ENCODE assay signal across 20 cellular contexts in genomic region chr2:216653931-216654365, GRCh38. TPM values are rescaled to one million over a fixed set of nuclear protein-coding genes. Genes with fewer than 3 reads are reported as not detected.
A peak's percentile ranks its signal among the peaks of the same experiment; 100 is the strongest.
DNase-seq lines count a peak whose midpoint lies in the region; ATAC-seq and TF ChIP-seq lines count a peak whose summit lies in the region.
"Had no signal": no experiment of that assay in that cellular context is flagged by ENCODE, and none has a peak within 500 bp of the region (broad histone marks: within the 10 kb centered on the region; RNA-seq: fewer than 3 reads in every experiment).

No MANE protein-coding gene starts in this region.

- H3K18ac ChIP-seq in trophoblast cell (ENCODE audit: low read length) = no peak overlapping the region

- whole genome bisulfite sequencing in trophoblast cell (ENCODE audit: extremely low coverage, insufficient coverage, insufficient read length) = no CpG with 5 or more reads among the region's 2 CpGs

- intact Hi-C loops in Right ventricle myocardium superior (cut with DNase I) = no loop called here

- H4K12ac ChIP-seq in trophoblast cell (ENCODE audit: low read depth, low read length) = no peak overlapping the region

- H3K4me2 ChIP-seq in trophoblast cell (ENCODE audit: low read length) = no peak overlapping the region
- H3K4me2 ChIP-seq: neural progenitor cell had no signal

- no peak overlapping the region for H3K23ac ChIP-seq in trophoblast cell (ENCODE audit: low read length)

- H3K79me1 ChIP-seq in trophoblast cell (ENCODE audit: low read length) = peaks cover 2% of the 10 kb centered on the region

- H2BK5ac ChIP-seq in trophoblast cell (ENCODE audit: low read depth, low read length, poor library complexity) = no peak overlapping the region

- H2AFZ ChIP-seq in trophoblast cell (ENCODE audit: insufficient read depth, low read length, poor library complexity) = no peak overlapping the region
- H2AFZ ChIP-seq: neural progenitor cell had no signal

- no peak for TF ChIP-seq CTCF in AG10803 (conservative IDR thresholded peaks at IDR 0.05; ENCODE audit: low read length)
- no peak for TF ChIP-seq CTCF in fibroblast of the aortic adventitia (IDR thresholded peaks at IDR 0.05; ENCODE audit: insufficient read depth, low read length)

- peaks cover 18 to 19% of the 10 kb centered on the region in 2 experiments for H3K36me3 ChIP-seq in trophoblast cell (ENCODE audit: control insufficient read depth in 1 of 2, insufficient read depth in 2 of 2, low read length in 2 of 2)
- H3K36me3 ChIP-seq: MG63, vagina had no signal

- no peaks in the 10 kb centered on the region for H3K27me3 ChIP-seq in trophoblast cell (ENCODE audit: insufficient read depth, low read length)
- H3K27me3 ChIP-seq: MG63, neural progenitor cell, vagina had no signal

- no peak overlapping the region for H3K14ac ChIP-seq in trophoblast cell (ENCODE audit: low read length)

- no peak overlapping the region for H4K91ac ChIP-seq in trophoblast cell (ENCODE audit: low read depth, low read length)

- H2BK120ac ChIP-seq in trophoblast cell (ENCODE audit: insufficient read depth, low read length, poor library complexity) = no peak overlapping the region

- H2BK12ac ChIP-seq in trophoblast cell (ENCODE audit: low read length) = no peak overlapping the region

- no peak overlapping the region for H4K8ac ChIP-seq in trophoblast cell (ENCODE audit: low read depth, low read length)

- peaks cover 20 to 31% of the 10 kb centered on the region in 2 experiments for H3K4me1 ChIP-seq in trophoblast cell (ENCODE audit: control insufficient read depth in 1 of 2, insufficient read depth in 2 of 2, low read length in 2 of 2)

- no peak overlapping the region for H3K4me3 ChIP-seq in AG10803 (ENCODE audit: low read length)
- H3K4me3 ChIP-seq in fibroblast of the aortic adventitia (ENCODE audit: low read depth, low read length) = no peak overlapping the region
- H3K4me3 ChIP-seq in trophoblast cell (ENCODE audit: low read depth, low read length) = no peak overlapping the region
- H3K4me3 ChIP-seq: MG63, neural progenitor cell, vagina had no signal

- ATAC-seq in Right ventricle myocardium superior (ENCODE audit: poor library complexity) = no peak
- ATAC-seq: Right ventricle myocardium inferior had no signal

- no peak overlapping the region for H3K4ac ChIP-seq in trophoblast cell (ENCODE audit: low read depth, low read length)

- H3K79me2 ChIP-seq in trophoblast cell (ENCODE audit: control insufficient read depth, insufficient read depth, low read length, poor library complexity) = no peaks in the 10 kb centered on the region

- H3K9ac ChIP-seq in trophoblast cell (ENCODE audit: low read length) = no peak overlapping the region
- H3K9ac ChIP-seq: neural progenitor cell had no signal

- H2AK5ac ChIP-seq in trophoblast cell (ENCODE audit: low read length) = no peak overlapping the region

- DNase-seq in AG10803 (ENCODE audit: low read depth) = peak; percentile 45
- peak; percentile 72 for DNase-seq in amniotic epithelial cell (ENCODE audit: low read depth)
- peak; percentile 36 for DNase-seq in fibroblast of the aortic adventitia (ENCODE audit: low read depth)
- peak; percentile 10 to 80 for DNase-seq in trophoblast cell
- no peak for DNase-seq in occipital lobe (lab: John Stamatoyannopoulos, UW)
- no peak for DNase-seq in GDM1 (lab: John Stamatoyannopoulos, UW)
- no peak for DNase-seq in epidermal melanocyte (ENCODE audit: insufficient read length, low spot score)
- DNase-seq in Right ventricle myocardium superior = no peak
- DNase-seq: activated CD4-positive, CD25-positive, alpha-beta regulatory T cell; amniotic stem cell; head of caudate nucleus; mesendoderm; MG63; NCI-H1694 treated with DMSO at 0.1 percent for 48 hours; NCI-H446 treated with DMSO at 0.1 percent for 48 hours; retina had no signal

- no peaks in the 10 kb centered on the region for H3K9me3 ChIP-seq in trophoblast cell (ENCODE audit: insufficient read depth, low read depth, low read length)
- H3K9me3 ChIP-seq: MG63, vagina had no signal

- H3K27ac ChIP-seq in trophoblast cell (ENCODE audit: low read depth, low read length) = no peak overlapping the region
- H3K27ac ChIP-seq: neural progenitor cell, vagina had no signal

RNA-seq across cellular contexts. Expression of gene IGFBP2, which starts 20.7 kb away (rescaled TPM):
- 1.1 and 10.6 TPM in 2 replicates for total RNA-seq in fibroblast of the aortic adventitia (ENCODE audit: low replicate concordance)
- polyA plus RNA-seq in trophoblast cell (2013) = 654 and 672 TPM in 2 replicates
- 213 TPM for total RNA-seq in occipital lobe
- total RNA-seq in Right ventricle myocardium superior = 51.1 TPM

RNA-seq across cellular contexts. Expression of gene IGFBP5, which starts 41.4 kb away (rescaled TPM):
- total RNA-seq in fibroblast of the aortic adventitia (ENCODE audit: low replicate concordance) = 334 and 616 TPM in 2 replicates
- 356 and 375 TPM in 2 replicates for polyA plus RNA-seq in trophoblast cell (2013)
- 17.2 TPM for total RNA-seq in occipital lobe
- total RNA-seq in Right ventricle myocardium superior = 134 TPM
- total RNA-seq: activated T-helper 2 cell treated with anti-CD3 and anti-CD28 coated beads, Interferon-gamma antibody, Interleukin-2, Interleukin-4, amounts not matched to agents 10 μg/mL and 5 μg/mL and 100 μg/mL, durations not matched to agents 14 hours and 24 hours and 36 hours had no signal

Comparison
In these comparisons a context has a peak if more than half of its experiments do, and no peak if none do; other contexts are left out.
1. DNase-seq: peak in AG10803 (single experiment), amniotic epithelial cell (single experiment), fibroblast of the aortic adventitia (single experiment) and trophoblast cell (2 of 2); none in occipital lobe (single experiment), GDM1 (single experiment), epidermal melanocyte (single experiment) and Right ventricle myocardium superior (single experiment).